In the genomic region with DNA sequence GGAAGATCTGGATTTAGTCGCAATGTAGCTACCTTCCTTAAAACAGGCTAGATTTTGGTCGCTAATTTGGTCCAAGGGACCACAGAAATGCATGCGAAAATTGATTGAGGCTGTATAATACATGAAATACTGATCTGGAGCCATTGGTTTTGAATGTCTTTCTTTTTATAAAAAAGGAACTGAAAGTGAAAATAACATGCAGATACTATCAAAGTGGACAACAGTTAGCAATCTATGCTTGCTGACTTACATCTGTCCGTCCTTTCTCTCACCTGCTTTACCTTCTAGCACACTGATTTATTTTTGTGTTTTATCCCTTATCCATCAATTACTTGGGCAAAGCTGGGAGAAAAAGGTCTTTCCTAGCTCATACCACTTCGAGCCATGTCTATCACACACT, we compare ENCODE assay signal across 1 cellular context.
TF ChIP-seq lines count a peak whose summit lies in the region.

No MANE protein-coding gene starts in this region.

TF ChIP-seq in GM23338, 12 proteins besides CTCF, POLR2A, EP300 and RAD21 (continued from another document):
- no peak for TF ChIP-seq ZNF462 (CRISPR knock-in tag; IDR thresholded peaks at IDR 0.05)
- no peak for TF ChIP-seq EZH2phosphoT487 (IDR thresholded peaks at IDR 0.05; ENCODE audit: unreplicated experiment)
- TF ChIP-seq EZH2 (IDR thresholded peaks at IDR 0.05; ENCODE audit: low read depth, unreplicated experiment) = no peak
- TF ChIP-seq ZNF114 (CRISPR knock-in tag; IDR thresholded peaks at IDR 0.05) = no peak
- no peak for TF ChIP-seq ZNF331 (CRISPR knock-in tag; IDR thresholded peaks at IDR 0.05; ENCODE audit: low read depth)
- no peak for TF ChIP-seq CREB1 (CRISPR knock-in tag; IDR thresholded peaks at IDR 0.05; ENCODE audit: low read depth)
- TF ChIP-seq NANOG (IDR thresholded peaks at IDR 0.05; ENCODE audit: borderline replicate concordance) = no peak
- no peak for TF ChIP-seq REST (IDR thresholded peaks at IDR 0.05; ENCODE audit: unreplicated experiment)
- no peak for TF ChIP-seq POLR2AphosphoS5 (IDR thresholded peaks at IDR 0.05; ENCODE audit: low read depth)
- no peak for TF ChIP-seq ETS1 (IDR thresholded peaks at IDR 0.05)
